ENCODE assay signal across 1 cellular context in the genomic region with DNA sequence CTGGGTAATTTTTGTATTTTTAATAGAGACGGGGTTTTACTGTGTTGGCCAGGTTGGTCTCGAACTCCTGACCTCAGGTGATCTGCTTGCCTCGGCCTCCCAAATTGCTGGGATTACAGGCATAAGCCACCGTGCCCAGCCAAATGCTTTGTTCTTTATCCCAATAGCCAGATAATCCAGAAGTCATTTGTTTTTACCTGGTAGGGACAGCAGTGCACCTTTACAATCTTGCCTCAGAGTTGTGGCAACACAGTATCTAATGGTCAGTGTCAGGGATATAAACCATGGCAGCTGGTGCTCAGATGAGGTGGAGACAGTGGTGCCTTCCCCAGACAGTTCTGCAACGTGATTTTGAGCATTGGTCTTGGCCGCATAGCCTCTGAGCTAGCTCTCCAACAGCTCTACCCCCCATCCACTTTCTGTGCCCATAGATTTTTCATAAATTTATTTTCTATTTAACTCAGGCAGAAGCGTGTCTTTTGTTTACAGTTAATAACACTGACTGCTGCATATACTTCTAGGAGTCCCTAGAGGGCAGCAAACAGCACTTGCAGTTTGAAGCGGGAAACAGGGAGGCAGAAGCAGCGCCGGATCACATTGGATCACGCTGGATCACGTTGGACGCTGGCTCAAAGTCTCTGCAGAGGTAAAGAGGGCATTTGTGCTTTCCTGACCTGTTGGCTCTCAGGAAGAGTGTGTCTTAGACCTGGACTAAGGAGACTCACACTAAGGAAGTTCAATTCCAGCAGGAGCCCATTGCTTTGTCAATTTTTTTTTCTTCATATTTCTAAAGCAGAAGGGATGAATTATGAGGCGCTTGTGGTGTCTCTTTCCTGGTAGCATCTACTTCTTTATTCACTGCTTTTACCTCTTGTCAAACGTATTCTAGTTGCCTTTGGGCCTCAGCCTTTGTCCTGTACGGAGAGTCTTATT.
TF ChIP-seq lines count a peak whose summit lies in the region.

No MANE protein-coding gene starts in this region.

TF ChIP-seq in K562, 482 proteins besides CTCF, POLR2A, EP300 and RAD21 (continued from another document):
- TF ChIP-seq, protein P1, sequence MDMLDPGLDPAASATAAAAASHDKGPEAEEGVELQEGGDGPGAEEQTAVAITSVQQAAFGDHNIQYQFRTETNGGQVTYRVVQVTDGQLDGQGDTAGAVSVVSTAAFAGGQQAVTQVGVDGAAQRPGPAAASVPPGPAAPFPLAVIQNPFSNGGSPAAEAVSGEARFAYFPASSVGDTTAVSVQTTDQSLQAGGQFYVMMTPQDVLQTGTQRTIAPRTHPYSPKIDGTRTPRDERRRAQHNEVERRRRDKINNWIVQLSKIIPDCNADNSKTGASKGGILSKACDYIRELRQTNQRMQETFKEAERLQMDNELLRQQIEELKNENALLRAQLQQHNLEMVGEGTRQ (CRISPR knock-in tag; IDR thresholded peaks at IDR 0.05), result no peak
- TF ChIP-seq DDX20 (tag; IDR thresholded peaks at IDR 0.05; ENCODE audit: low read depth) (no peak), ARHGAP35 (IDR thresholded peaks at IDR 0.05; ENCODE audit: partially characterized antibody) (no peak), ZNF263 (CRISPR knock-in tag; IDR thresholded peaks at IDR 0.05; ENCODE audit: borderline replicate concordance) (no peak), ZBTB17 (CRISPR knock-in tag; IDR thresholded peaks at IDR 0.05) (no peak), SRSF3 (IDR thresholded peaks at IDR 0.05; ENCODE audit: insufficient read depth, low read length) (no peak), SP2 (IDR thresholded peaks at IDR 0.05; ENCODE audit: extremely low read depth, low read depth, low read length, poor library complexity, severe bottlenecking) (no peak), ZNF24 (IDR thresholded peaks at IDR 0.05) (no peak), HEY1 (CRISPR knock-in tag; IDR thresholded peaks at IDR 0.05; ENCODE audit: borderline replicate concordance) (no peak), CBX5 (IDR thresholded peaks at IDR 0.05; ENCODE audit: borderline replicate concordance, low read depth) (no peak), CHD1 (IDR thresholded peaks at IDR 0.05; ENCODE audit: low read length) (no peak), PHB (CRISPR knock-in tag; IDR thresholded peaks at IDR 0.05) (no peak)
- TF ChIP-seq, protein P2, sequence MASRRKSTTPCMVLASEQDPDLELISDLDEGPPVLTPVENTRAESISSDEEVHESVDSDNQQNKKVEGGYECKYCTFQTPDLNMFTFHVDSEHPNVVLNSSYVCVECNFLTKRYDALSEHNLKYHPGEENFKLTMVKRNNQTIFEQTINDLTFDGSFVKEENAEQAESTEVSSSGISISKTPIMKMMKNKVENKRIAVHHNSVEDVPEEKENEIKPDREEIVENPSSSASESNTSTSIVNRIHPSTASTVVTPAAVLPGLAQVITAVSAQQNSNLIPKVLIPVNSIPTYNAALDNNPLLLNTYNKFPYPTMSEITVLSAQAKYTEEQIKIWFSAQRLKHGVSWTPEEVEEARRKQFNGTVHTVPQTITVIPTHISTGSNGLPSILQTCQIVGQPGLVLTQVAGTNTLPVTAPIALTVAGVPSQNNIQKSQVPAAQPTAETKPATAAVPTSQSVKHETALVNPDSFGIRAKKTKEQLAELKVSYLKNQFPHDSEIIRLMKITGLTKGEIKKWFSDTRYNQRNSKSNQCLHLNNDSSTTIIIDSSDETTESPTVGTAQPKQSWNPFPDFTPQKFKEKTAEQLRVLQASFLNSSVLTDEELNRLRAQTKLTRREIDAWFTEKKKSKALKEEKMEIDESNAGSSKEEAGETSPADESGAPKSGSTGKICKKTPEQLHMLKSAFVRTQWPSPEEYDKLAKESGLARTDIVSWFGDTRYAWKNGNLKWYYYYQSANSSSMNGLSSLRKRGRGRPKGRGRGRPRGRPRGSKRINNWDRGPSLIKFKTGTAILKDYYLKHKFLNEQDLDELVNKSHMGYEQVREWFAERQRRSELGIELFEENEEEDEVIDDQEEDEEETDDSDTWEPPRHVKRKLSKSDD (conservative IDR thresholded peaks at IDR 0.05; ENCODE audit: low read length), result no peak
- TF ChIP-seq, protein P3, sequence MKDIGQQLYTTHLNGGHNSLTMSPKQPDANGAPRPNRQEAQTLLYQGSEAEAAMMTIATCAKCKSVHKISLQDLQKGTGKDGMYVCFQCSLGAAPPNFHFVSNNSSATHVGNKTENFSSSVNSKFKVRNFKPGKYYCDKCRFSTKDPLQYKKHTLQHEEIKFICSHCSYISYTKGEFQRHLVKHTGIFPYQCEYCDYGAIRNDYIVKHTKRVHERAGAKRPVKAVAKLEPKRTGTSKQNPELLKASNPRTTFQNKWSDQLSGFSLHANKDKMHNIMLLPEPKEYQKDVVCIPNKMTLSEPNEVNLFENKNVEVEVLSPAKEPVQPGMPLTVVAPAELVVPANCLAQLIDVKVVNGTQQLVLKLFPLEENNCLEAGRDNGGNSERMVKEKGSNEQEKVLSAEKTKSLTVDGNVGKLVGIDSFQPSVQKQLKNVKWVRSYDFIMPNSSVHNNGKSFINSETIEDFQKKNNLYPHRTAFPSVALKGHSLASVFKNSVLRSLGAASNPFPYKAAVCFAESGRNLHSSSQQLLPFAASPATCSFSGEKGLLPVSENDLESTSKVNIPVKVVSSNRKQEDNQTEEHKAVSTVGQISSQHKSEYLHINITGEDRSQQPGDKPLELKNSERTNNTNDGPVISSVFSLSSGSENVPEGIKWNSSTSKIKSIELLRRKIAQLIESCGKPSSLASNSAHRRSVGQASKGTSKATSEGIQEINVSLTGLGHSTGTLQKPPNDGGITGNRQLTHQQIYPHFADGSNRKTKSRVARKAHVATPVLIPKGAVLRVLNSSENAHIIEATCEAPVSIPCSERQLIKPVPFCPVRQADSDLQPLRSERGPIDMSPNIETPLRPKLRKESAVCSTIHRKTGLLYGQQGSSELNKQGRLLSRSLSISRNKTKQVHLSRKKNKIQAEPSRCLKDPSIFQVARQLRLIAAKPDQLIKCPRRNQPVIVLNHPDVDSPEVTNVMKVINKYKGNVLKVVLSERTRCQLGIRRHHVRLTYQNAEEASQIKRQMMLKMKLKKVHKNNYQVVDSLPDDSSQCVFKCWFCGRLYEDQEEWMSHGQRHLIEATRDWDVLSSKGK (CRISPR knock-in tag; IDR thresholded peaks at IDR 0.05), result no peak
- TF ChIP-seq, protein P4, sequence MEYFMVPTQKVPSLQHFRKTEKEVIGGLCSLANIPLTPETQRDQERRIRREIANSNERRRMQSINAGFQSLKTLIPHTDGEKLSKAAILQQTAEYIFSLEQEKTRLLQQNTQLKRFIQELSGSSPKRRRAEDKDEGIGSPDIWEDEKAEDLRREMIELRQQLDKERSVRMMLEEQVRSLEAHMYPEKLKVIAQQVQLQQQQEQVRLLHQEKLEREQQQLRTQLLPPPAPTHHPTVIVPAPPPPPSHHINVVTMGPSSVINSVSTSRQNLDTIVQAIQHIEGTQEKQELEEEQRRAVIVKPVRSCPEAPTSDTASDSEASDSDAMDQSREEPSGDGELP (CRISPR knock-in tag; IDR thresholded peaks at IDR 0.05; ENCODE audit: borderline replicate concordance), result no peak
- TF ChIP-seq, protein P5, sequence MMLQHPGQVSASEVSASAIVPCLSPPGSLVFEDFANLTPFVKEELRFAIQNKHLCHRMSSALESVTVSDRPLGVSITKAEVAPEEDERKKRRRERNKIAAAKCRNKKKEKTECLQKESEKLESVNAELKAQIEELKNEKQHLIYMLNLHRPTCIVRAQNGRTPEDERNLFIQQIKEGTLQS (IDR thresholded peaks at IDR 0.05), result no peak
- TF ChIP-seq, protein P5 (CRISPR knock-in tag; conservative IDR thresholded peaks at IDR 0.05), result no peak
- TF ChIP-seq, protein P6, sequence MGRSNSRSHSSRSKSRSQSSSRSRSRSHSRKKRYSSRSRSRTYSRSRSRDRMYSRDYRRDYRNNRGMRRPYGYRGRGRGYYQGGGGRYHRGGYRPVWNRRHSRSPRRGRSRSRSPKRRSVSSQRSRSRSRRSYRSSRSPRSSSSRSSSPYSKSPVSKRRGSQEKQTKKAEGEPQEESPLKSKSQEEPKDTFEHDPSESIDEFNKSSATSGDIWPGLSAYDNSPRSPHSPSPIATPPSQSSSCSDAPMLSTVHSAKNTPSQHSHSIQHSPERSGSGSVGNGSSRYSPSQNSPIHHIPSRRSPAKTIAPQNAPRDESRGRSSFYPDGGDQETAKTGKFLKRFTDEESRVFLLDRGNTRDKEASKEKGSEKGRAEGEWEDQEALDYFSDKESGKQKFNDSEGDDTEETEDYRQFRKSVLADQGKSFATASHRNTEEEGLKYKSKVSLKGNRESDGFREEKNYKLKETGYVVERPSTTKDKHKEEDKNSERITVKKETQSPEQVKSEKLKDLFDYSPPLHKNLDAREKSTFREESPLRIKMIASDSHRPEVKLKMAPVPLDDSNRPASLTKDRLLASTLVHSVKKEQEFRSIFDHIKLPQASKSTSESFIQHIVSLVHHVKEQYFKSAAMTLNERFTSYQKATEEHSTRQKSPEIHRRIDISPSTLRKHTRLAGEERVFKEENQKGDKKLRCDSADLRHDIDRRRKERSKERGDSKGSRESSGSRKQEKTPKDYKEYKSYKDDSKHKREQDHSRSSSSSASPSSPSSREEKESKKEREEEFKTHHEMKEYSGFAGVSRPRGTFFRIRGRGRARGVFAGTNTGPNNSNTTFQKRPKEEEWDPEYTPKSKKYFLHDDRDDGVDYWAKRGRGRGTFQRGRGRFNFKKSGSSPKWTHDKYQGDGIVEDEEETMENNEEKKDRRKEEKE (IDR thresholded peaks at IDR 0.05; ENCODE audit: borderline replicate concordance in 1 of 2, control insufficient read depth in 1 of 2, low read depth in 2 of 2, low read length in 1 of 2), result no peak
- TF ChIP-seq, protein P7, sequence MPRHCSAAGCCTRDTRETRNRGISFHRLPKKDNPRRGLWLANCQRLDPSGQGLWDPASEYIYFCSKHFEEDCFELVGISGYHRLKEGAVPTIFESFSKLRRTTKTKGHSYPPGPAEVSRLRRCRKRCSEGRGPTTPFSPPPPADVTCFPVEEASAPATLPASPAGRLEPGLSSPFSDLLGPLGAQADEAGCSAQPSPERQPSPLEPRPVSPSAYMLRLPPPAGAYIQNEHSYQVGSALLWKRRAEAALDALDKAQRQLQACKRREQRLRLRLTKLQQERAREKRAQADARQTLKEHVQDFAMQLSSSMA (CRISPR knock-in tag; IDR thresholded peaks at IDR 0.05), result no peak
TF ChIP-seq in K562: peak in this region for 12.
